ENCODE assay signal across 21 cellular contexts in genomic region chr4:40150932-40151331, GRCh38. TPM values are rescaled to one million over a fixed set of nuclear protein-coding genes. Genes with fewer than 3 reads are reported as not detected.
A peak's percentile ranks its signal among the peaks of the same experiment; 100 is the strongest.
DNase-seq lines count a peak whose midpoint lies in the region; ATAC-seq, FAIRE-seq and TF ChIP-seq lines count a peak whose summit lies in the region.
"Had no signal": no experiment of that assay in that cellular context is flagged by ENCODE, and none has a peak within 500 bp of the region (broad histone marks: within the 10 kb centered on the region; RNA-seq: fewer than 3 reads in every experiment).

No MANE protein-coding gene starts in this region.

- no peaks in the 10 kb centered on the region for H3K9me1 ChIP-seq in keratinocyte (ENCODE audit: control insufficient read depth, extremely low read depth, insufficient read depth, low read length)

- H3K79me2 ChIP-seq in keratinocyte (ENCODE audit: control insufficient read depth, insufficient read depth, low read length) (no peaks in the 10 kb centered on the region), PC-3 (ENCODE audit: low read length) (no peaks in the 10 kb centered on the region)

- no peak for DNase-seq in activated naive CD4-positive, alpha-beta T cell treated with anti-CD3 and anti-CD28 coated beads, Interleukin-2, amount 10 ng/mL, durations not matched to agents 7 days and 5 days
- DNase-seq in Panc1 (ENCODE audit: low read depth, low spot score) (no peak), keratinocyte (ENCODE audit: low read depth, low spot score) (no peak), GM13977 (ENCODE audit: low spot score) (no peak), A172 (ENCODE audit: low spot score) (no peak), nephron progenitor cell (no peak), PC-3 (no peak)
- DNase-seq: 8988T; activated CD8-positive, alpha-beta T cell treated with anti-CD3 and anti-CD28 coated beads, Interleukin-2, amount 10 ng/mL, durations not matched to agents 7 days and 5 days; activated T-cell treated with anti-CD3 and anti-CD28 coated beads, Interleukin-2, amount 50 U/mL, for 1 hour; anterior cingulate cortex; central memory CD4-positive, alpha-beta T cell; H7; KG1; left ventricle myocardium inferior; NCI-H526 treated with DMSO at 0.1 percent for 48 hours had no signal

- no peaks in the 10 kb centered on the region for H4K20me1 ChIP-seq in keratinocyte (ENCODE audit: control insufficient read depth, extremely low read depth, insufficient read depth, low read length)
- H4K20me1 ChIP-seq in PC-3 (ENCODE audit: low read length) = no peaks in the 10 kb centered on the region

- dilution Hi-C loops in keratinocyte (cut with MboI; ENCODE audit: extremely low pct_ligation_motif_present, low sequenced_read_pairs) = no loop called here

- ATAC-seq in Panc1 = no peak
- no peak for ATAC-seq in PC-3
- ATAC-seq: activated CD4-positive, CD25-positive, alpha-beta regulatory T cell treated with anti-CD3 and anti-CD28 coated beads, Interleukin-2, amount 50 U/mL, for 24 hours; activated CD8-positive, alpha-beta T cell treated with anti-CD3 and anti-CD28 coated beads, Interleukin-2, amount 10 ng/mL, durations not matched to agents 7 days and 5 days had no signal

- H3K27ac ChIP-seq in Panc1 (ENCODE audit: low read length) (peak overlapping the region; percentile 34; the same call in 1 of the 2 replicates), keratinocyte (ENCODE audit: control insufficient read depth, insufficient read depth, low read length) (no peak overlapping the region), PC-3 (ENCODE audit: low read length) (no peak overlapping the region)
- H3K27ac ChIP-seq: left ventricle myocardium inferior, neural progenitor cell, suprapubic skin had no signal

- H3K9me2 ChIP-seq in PC-3 (replicated peaks; ENCODE audit: low read length) = no peaks in the 10 kb centered on the region

- H3K4me2 ChIP-seq in keratinocyte (ENCODE audit: control insufficient read depth, extremely low read depth, insufficient read depth, low read depth, low read length) (no peak overlapping the region), PC-3 (ENCODE audit: low read length) (no peak overlapping the region)
- H3K4me2 ChIP-seq: neural progenitor cell had no signal

- BruUV-seq in Panc1 (replicated peaks; lab: Mats Ljungman, UMichigan) (no TSS peak), PC-3 (replicated peaks; lab: Mats Ljungman, UMichigan) (no TSS peak)

- no peaks in the 10 kb centered on the region for H3F3A ChIP-seq in PC-3 (ENCODE audit: low read length, unreplicated experiment)

- no peaks in the 10 kb centered on the region for H3K27me3 ChIP-seq in Panc1 (ENCODE audit: control insufficient read depth, insufficient read depth, low read length)
- no peaks in the 10 kb centered on the region for H3K27me3 ChIP-seq in keratinocyte (ENCODE audit: control insufficient read depth, extremely low read depth, insufficient read depth, low read length)
- no peaks in the 10 kb centered on the region for H3K27me3 ChIP-seq in PC-3 (ENCODE audit: low read length)
- H3K27me3 ChIP-seq: neural progenitor cell, suprapubic skin had no signal

- H3K36me3 Mint-ChIP-seq in activated naive CD4-positive, alpha-beta T cell treated with anti-CD3 and anti-CD28 coated beads, Interleukin-2, amount 50 U/mL, for 24 hours = peaks cover 10% of the 10 kb centered on the region
- H3K36me3 Mint-ChIP-seq in activated naive CD4-positive, alpha-beta T cell treated with anti-CD3 and anti-CD28 coated beads, Interleukin-2, amount 10 ng/mL, durations not matched to agents 7 days and 5 days = peaks cover 52% of the 10 kb centered on the region
- peaks cover 69% of the 10 kb centered on the region for H3K36me3 Mint-ChIP-seq in nephron progenitor cell (ENCODE audit: low read depth)

- H3K36me3 ChIP-seq in Panc1 (ENCODE audit: control insufficient read depth, insufficient read depth, low read length) = no peaks in the 10 kb centered on the region
- H3K36me3 ChIP-seq in keratinocyte (ENCODE audit: control insufficient read depth in 2 of 2, extremely low read depth in 1 of 2, insufficient read depth in 2 of 2, low read length in 2 of 2) = peaks cover 0 to 2% of the 10 kb centered on the region in 2 experiments
- no peaks in the 10 kb centered on the region for H3K36me3 ChIP-seq in PC-3 (ENCODE audit: low read depth, low read length)
- H3K36me3 ChIP-seq: left ventricle myocardium inferior had no signal

- intact Hi-C loops in Panc1 (cut with micrococcal nuclease; ENCODE audit: unreplicated experiment) = loop anchor here (1.0 kb wide), 1 partner anchor 158 kb away; no protein-coding TSS in a partner anchor
- intact Hi-C loops in PC-3 (cut with micrococcal nuclease) = loop anchor here (1.0 to 10.0 kb wide), 2 partner anchors 158 to 584 kb away; no protein-coding TSS in a partner anchor

- H3K4me1 Mint-ChIP-seq in activated naive CD4-positive, alpha-beta T cell treated with anti-CD3 and anti-CD28 coated beads, Interleukin-2, amount 50 U/mL, for 24 hours = peaks cover 46% of the 10 kb centered on the region
- H3K4me1 Mint-ChIP-seq in activated naive CD4-positive, alpha-beta T cell treated with anti-CD3 and anti-CD28 coated beads, Interleukin-2, amount 10 ng/mL, durations not matched to agents 7 days and 5 days = peaks cover 36% of the 10 kb centered on the region
- H3K4me1 Mint-ChIP-seq in nephron progenitor cell = no peaks in the 10 kb centered on the region
- H3K4me1 Mint-ChIP-seq: neural progenitor cell had no signal

- H3K27me3 Mint-ChIP-seq in activated naive CD4-positive, alpha-beta T cell treated with anti-CD3 and anti-CD28 coated beads, Interleukin-2, amount 50 U/mL, for 24 hours = no peaks in the 10 kb centered on the region
- H3K27me3 Mint-ChIP-seq in activated naive CD4-positive, alpha-beta T cell treated with anti-CD3 and anti-CD28 coated beads, Interleukin-2, amount 10 ng/mL, durations not matched to agents 7 days and 5 days = no peaks in the 10 kb centered on the region
- H3K27me3 Mint-ChIP-seq in nephron progenitor cell (ENCODE audit: low read depth, poor library complexity) = no peaks in the 10 kb centered on the region
- H3K27me3 Mint-ChIP-seq: progenitor cell of endocrine pancreas had no signal

- H3K4me3 ChIP-seq in Panc1 (ENCODE audit: low read depth in 2 of 2, low read length in 2 of 2) (no peak overlapping the region), keratinocyte (ENCODE audit: control insufficient read depth in 2 of 3, extremely low read depth in 1 of 3, insufficient read depth in 2 of 3, low read depth in 1 of 3, low read length in 3 of 3) (no peak overlapping the region), PC-3 (ENCODE audit: low read length) (no peak overlapping the region)
- H3K4me3 ChIP-seq: left ventricle myocardium inferior, neural progenitor cell, suprapubic skin had no signal

- H3K9me3 ChIP-seq in Panc1 (ENCODE audit: control insufficient read depth, insufficient read depth, low read depth, low read length) = peaks cover 3% of the 10 kb centered on the region; the same call in 1 of the 2 replicates
- H3K9me3 ChIP-seq in keratinocyte (ENCODE audit: control insufficient read depth, low read depth, low read length) = peaks cover 3% of the 10 kb centered on the region
- no peaks in the 10 kb centered on the region for H3K9me3 ChIP-seq in PC-3 (ENCODE audit: low read length)
- H3K9me3 ChIP-seq: suprapubic skin had no signal

- H3K27ac Mint-ChIP-seq in activated naive CD4-positive, alpha-beta T cell treated with anti-CD3 and anti-CD28 coated beads, Interleukin-2, amount 50 U/mL, for 24 hours = peak overlapping the region; percentile 31
- no peak overlapping the region for H3K27ac Mint-ChIP-seq in activated naive CD4-positive, alpha-beta T cell treated with anti-CD3 and anti-CD28 coated beads, Interleukin-2, amount 10 ng/mL, durations not matched to agents 7 days and 5 days
- no peak overlapping the region for H3K27ac Mint-ChIP-seq in nephron progenitor cell
- H3K27ac Mint-ChIP-seq: neural progenitor cell, progenitor cell of endocrine pancreas had no signal

- CTCF ChIA-PET in activated naive CD4-positive, alpha-beta T cell treated with anti-CD3 and anti-CD28 coated beads, Interleukin-2, amount 10 ng/mL, durations not matched to agents 7 days and 5 days (lab: Charles Lee) = interaction anchor here (0.9 to 1.9 kb wide), 5 partner anchors 32 to 180 kb away, joined by 3 to 11 read pairs (median 8); no protein-coding TSS in a partner anchor
- CTCF ChIA-PET in Panc1 (lab: Charles Lee) (no interaction called here), PC-3 (lab: Charles Lee) (no interaction called here)

- H3K9ac ChIP-seq in keratinocyte (ENCODE audit: control insufficient read depth, extremely low read depth, insufficient read depth, low read length) (no peak overlapping the region), PC-3 (ENCODE audit: low read length) (no peak overlapping the region)
- H3K9ac ChIP-seq: neural progenitor cell had no signal

- H3K9me3 Mint-ChIP-seq in activated naive CD4-positive, alpha-beta T cell treated with anti-CD3 and anti-CD28 coated beads, Interleukin-2, amount 50 U/mL, for 24 hours = no peaks in the 10 kb centered on the region
- H3K9me3 Mint-ChIP-seq in activated naive CD4-positive, alpha-beta T cell treated with anti-CD3 and anti-CD28 coated beads, Interleukin-2, amount 10 ng/mL, durations not matched to agents 7 days and 5 days = peaks cover 10% of the 10 kb centered on the region
- H3K9me3 Mint-ChIP-seq in nephron progenitor cell = peaks cover 42% of the 10 kb centered on the region

- TF ChIP-seq CTCF in Panc1 (IDR thresholded peaks at IDR 0.05) (no peak), keratinocyte (optimal IDR thresholded peaks at IDR 0.05 in 1 of 3, IDR thresholded peaks at IDR 0.05 in 1 of 3, conservative IDR thresholded peaks at IDR 0.05 in 1 of 3; ENCODE audit: extremely low read depth in 1 of 3, insufficient read depth in 2 of 3, low read length in 3 of 3) (no peak), GM13977 (IDR thresholded peaks at IDR 0.05; ENCODE audit: extremely low read depth, insufficient read depth, missing control alignments) (no peak), nephron progenitor cell (IDR thresholded peaks at IDR 0.05) (no peak), PC-3 (conservative IDR thresholded peaks at IDR 0.05; ENCODE audit: low read depth, low read length) (no peak)

- H3K4me3 Mint-ChIP-seq in activated naive CD4-positive, alpha-beta T cell treated with anti-CD3 and anti-CD28 coated beads, Interleukin-2, amount 50 U/mL, for 24 hours = no peak overlapping the region
- H3K4me3 Mint-ChIP-seq in activated naive CD4-positive, alpha-beta T cell treated with anti-CD3 and anti-CD28 coated beads, Interleukin-2, amount 10 ng/mL, durations not matched to agents 7 days and 5 days = no peak overlapping the region
- H3K4me3 Mint-ChIP-seq in nephron progenitor cell = no peak overlapping the region
- H3K4me3 Mint-ChIP-seq: activated CD8-positive, alpha-beta T cell treated with anti-CD3 and anti-CD28 coated beads, Interleukin-2, amount 10 ng/mL, durations not matched to agents 7 days and 5 days; neural progenitor cell had no signal

- FAIRE-seq in keratinocyte (lab: Jason Lieb, UNC) = peak; percentile 5

- H3K4me1 ChIP-seq in Panc1 (ENCODE audit: control insufficient read depth, insufficient read depth, low read length) (no peaks in the 10 kb centered on the region), keratinocyte (ENCODE audit: control insufficient read depth, extremely low read depth, insufficient read depth, low read length) (no peaks in the 10 kb centered on the region), PC-3 (ENCODE audit: insufficient read depth, low read length) (no peaks in the 10 kb centered on the region)
- H3K4me1 ChIP-seq: left ventricle myocardium inferior, neural progenitor cell, suprapubic skin had no signal

- POLR2A ChIA-PET in Panc1 (lab: Charles Lee) (no interaction called here), PC-3 (lab: Charles Lee; ENCODE audit: unreplicated experiment) (no interaction called here)

- H2AFZ ChIP-seq in keratinocyte (ENCODE audit: control insufficient read depth, low read length) = no peak overlapping the region
- no peak overlapping the region for H2AFZ ChIP-seq in PC-3 (ENCODE audit: low read length)
- H2AFZ ChIP-seq: neural progenitor cell had no signal

- in situ Hi-C loops in Panc1 (cut with HindIII; ENCODE audit: low pct_unique_long_range_greater_than_20kb, low sequenced_read_pairs) (no loop called here), GM13977 (cut with MboI; ENCODE audit: low pct_unique_long_range_greater_than_20kb, low sequenced_read_pairs, unreplicated experiment) (no loop called here)

RNA-seq across cellular contexts. Expression of gene RHOH, which starts 45.9 kb away (rescaled TPM):
- total RNA-seq in Panc1 (2021; ENCODE audit: unreplicated experiment) (1.2 TPM), PC-3 (2014; rRNA removed) (0.12 TPM in 1 of 2 replicates, not detected in the other)
- polyA plus RNA-seq in Panc1 (2012; ENCODE audit: insufficient read length) = 0.29 TPM
- polyA plus RNA-seq in keratinocyte = 0.04 to 0.15 TPM in 2 of 3 replicates, not detected in the other
- not detected for polyA plus RNA-seq in keratinocyte (2011; ENCODE audit: low read depth)
- not detected in 2 replicates for polyA plus RNA-seq in keratinocyte (2011; cell fraction: cytosol; rRNA removed)
- 0.16 and 0.17 TPM in 2 replicates for polyA plus RNA-seq in keratinocyte (2011; cell fraction: nucleus; rRNA removed)
- polyA plus RNA-seq in keratinocyte (2012; ENCODE audit: low replicate concordance) = not detected in 2 replicates
- not detected in 3 replicates for polyA minus RNA-seq in keratinocyte
- not detected for polyA minus RNA-seq in keratinocyte (2011; cell fraction: cytosol; rRNA and poly(A)+ RNA removed)
- 0.62 TPM in 1 of 2 replicates, not detected in the other for polyA minus RNA-seq in keratinocyte (2011; cell fraction: nucleus; rRNA and poly(A)+ RNA removed)
- total RNA-seq in A172 (2014; rRNA removed; shearing (Covaris generic)) = not detected in 2 replicates
